In the genomic region with DNA sequence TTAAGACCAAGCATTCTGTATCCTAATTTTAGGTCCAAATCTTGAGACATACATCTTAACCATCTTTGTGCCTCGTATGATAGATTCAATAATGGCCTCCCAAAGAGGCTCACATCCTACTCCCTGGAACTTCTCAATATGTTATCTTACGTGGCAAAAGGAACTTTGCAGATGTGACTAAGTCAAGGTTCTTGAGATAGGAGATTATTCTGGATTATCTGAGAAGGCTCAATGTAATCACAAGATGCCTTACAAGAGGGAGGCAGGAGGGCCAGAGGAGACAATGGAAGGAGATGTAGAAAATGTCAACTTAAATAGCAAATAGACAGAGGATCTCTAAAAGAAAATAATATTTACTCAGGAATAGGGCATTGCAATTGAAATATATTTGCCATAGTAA, we compare ENCODE assay signal across 8 cellular contexts.
"Had no signal": no experiment of that assay in that cellular context is flagged by ENCODE, and none has a peak within 500 bp of the region (broad histone marks: within the 10 kb centered on the region; RNA-seq: fewer than 3 reads in every experiment).

No MANE protein-coding gene starts in this region.

- FAIRE-seq: G401.6, GM12878, GM12891, GM12892, GM18507, GM19239 had no signal

- H3K4me3 ChIP-seq: GM12878 had no signal

- DNase-seq: GDM1, GF-D8 had no signal

- ATAC-seq: GM12878 had no signal
